In the genomic region with DNA sequence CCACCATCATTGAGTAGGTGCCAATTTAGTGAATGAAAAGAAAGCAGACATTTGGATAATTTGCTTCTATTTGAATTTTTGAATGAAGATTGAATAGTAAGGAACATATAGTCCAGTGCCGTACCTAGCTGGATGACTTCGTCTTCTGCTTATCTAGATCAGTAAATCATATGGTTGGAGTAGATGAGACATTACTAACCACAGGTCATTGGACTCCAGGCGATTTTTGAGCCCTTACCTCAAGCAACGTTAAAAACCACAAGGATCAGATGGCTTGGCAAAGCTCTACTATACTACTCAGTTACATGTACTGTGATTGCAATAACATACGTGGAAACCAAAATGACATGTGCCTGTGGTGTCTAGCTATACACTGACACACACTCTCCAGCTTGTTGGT, we compare ENCODE assay signal across 9 cellular contexts. TPM values are rescaled to one million over a fixed set of nuclear protein-coding genes. Genes with fewer than 3 reads are reported as not detected.
DNase-seq lines count a peak whose midpoint lies in the region; ATAC-seq and TF ChIP-seq lines count a peak whose summit lies in the region.
"Had no signal": no experiment of that assay in that cellular context is flagged by ENCODE, and none has a peak within 500 bp of the region (broad histone marks: within the 10 kb centered on the region; RNA-seq: fewer than 3 reads in every experiment).

No MANE protein-coding gene starts in this region.

- DNase-seq in Calu3, result no peak
- DNase-seq in adipocyte (ENCODE audit: low read depth), result peak; percentile 38
- DNase-seq in naive B cell, result no peak
- no peak for DNase-seq in RPMI8226
- DNase-seq in epidermal melanocyte (ENCODE audit: insufficient read length, low spot score), result no peak
- DNase-seq: hippocampal formation had no signal

- H3K9me3 ChIP-seq in adipocyte (ENCODE audit: control insufficient read depth, low read length), result no peaks in the 10 kb centered on the region

- TF ChIP-seq CTCF in Calu3 (IDR thresholded peaks at IDR 0.05; ENCODE audit: unreplicated experiment), result no peak

- no peak for ATAC-seq in naive B cell (ENCODE audit: low read depth in 2 of 2)
- no peak for ATAC-seq in GM18861 (IDR thresholded peaks at IDR 0.05; ENCODE audit: unreplicated experiment)
- ATAC-seq in HG03045 (IDR thresholded peaks at IDR 0.05; ENCODE audit: unreplicated experiment), result no peak

- H3K36me3 ChIP-seq in adipocyte (ENCODE audit: control insufficient read depth, insufficient read depth, low read length, severe bottlenecking), result no peaks in the 10 kb centered on the region

- H3K9me3 Mint-ChIP-seq in Calu3 (ENCODE audit: low read depth, unreplicated experiment) (no peaks in the 10 kb centered on the region), IgD-negative memory B cell (no peaks in the 10 kb centered on the region), naive B cell (no peaks in the 10 kb centered on the region)

- H3K27me3 ChIP-seq in adipocyte (replicated peaks; ENCODE audit: control insufficient read depth, insufficient read depth, low read length), result no peaks in the 10 kb centered on the region

- CTCF ChIA-PET in Calu3 (lab: Charles Lee), result no interaction called here

- H3K4me1 Mint-ChIP-seq in Calu3 (ENCODE audit: low read depth, unreplicated experiment) (no peaks in the 10 kb centered on the region), IgD-negative memory B cell (peaks cover 21 to 27% (median 22%) of the 10 kb centered on the region in 3 donors), naive B cell (peaks cover 26 to 36% (median 32%) of the 10 kb centered on the region in 3 donors)

- no peak overlapping the region for H3K4me3 ChIP-seq in adipocyte (ENCODE audit: low read length)

- intact Hi-C loops in Calu3 (cut with micrococcal nuclease; ENCODE audit: unreplicated experiment), result no loop called here

- no peak overlapping the region for H3K27ac Mint-ChIP-seq in Calu3 (ENCODE audit: unreplicated experiment)
- H3K27ac Mint-ChIP-seq in IgD-negative memory B cell, result peak overlapping the region in 2 of 3 donors; percentile 79 to 98
- H3K27ac Mint-ChIP-seq in naive B cell, result no peak overlapping the region

- H3K4me1 ChIP-seq in adipocyte (ENCODE audit: control insufficient read depth, insufficient read depth, low read length), result peaks cover 29% of the 10 kb centered on the region

- H3K4me3 Mint-ChIP-seq in Calu3 (ENCODE audit: low read depth, unreplicated experiment), result peak overlapping the region; percentile 80
- peak overlapping the region in 3 of 4 donors; percentile 62 to 98 (median 84) for H3K4me3 Mint-ChIP-seq in IgD-negative memory B cell
- peak overlapping the region in 5 of 8 donors; percentile 43 to 97 (median 94) for H3K4me3 Mint-ChIP-seq in naive B cell

- no TSS peak for BruUV-seq in Calu3 (replicated peaks; lab: Mats Ljungman, UMichigan)

- H3K9ac ChIP-seq in adipocyte (ENCODE audit: low read length), result no peak overlapping the region

- no peaks in the 10 kb centered on the region for H3K27me3 Mint-ChIP-seq in Calu3 (ENCODE audit: unreplicated experiment)
- no peaks in the 10 kb centered on the region for H3K27me3 Mint-ChIP-seq in IgD-negative memory B cell
- peaks cover 3 to 10% (median 9%) of the 10 kb centered on the region in 3 donors for H3K27me3 Mint-ChIP-seq in naive B cell

- peaks cover 24% of the 10 kb centered on the region for H3K36me3 Mint-ChIP-seq in Calu3 (ENCODE audit: insufficient read depth, unreplicated experiment)
- H3K36me3 Mint-ChIP-seq in IgD-negative memory B cell, result no peaks in the 10 kb centered on the region
- H3K36me3 Mint-ChIP-seq in naive B cell, result no peaks in the 10 kb centered on the region

RNA-seq across cellular contexts. Expression of gene SPATS2, which starts 1.7 kb away (rescaled TPM):
- total RNA-seq in Calu3 (2022), result 23.0 and 23.2 TPM in 2 replicates
- 19.3 TPM for polyA plus RNA-seq in IgD-negative memory B cell
- polyA plus RNA-seq in naive B cell (ENCODE audit: low read depth in 6 of 6), result 10 to 100 TPM in 1 of 6 donors, 1 to 10 TPM in 5; 1.9 to 11.4 (median 9.0) TPM

RNA-seq across cellular contexts. Expression of gene DNAJC22, which starts 18.9 kb away (rescaled TPM):
- total RNA-seq in Calu3 (2022), result 9.6 and 15.7 TPM in 2 replicates
- polyA plus RNA-seq in IgD-negative memory B cell (not detected), naive B cell (ENCODE audit: low read depth in 6 of 6) (not detected)

RNA-seq across cellular contexts. Expression of gene C1QL4, which starts 28.6 kb away (rescaled TPM):
- total RNA-seq in Calu3 (2022), result not detected in 2 replicates
- not detected for polyA plus RNA-seq in IgD-negative memory B cell
- polyA plus RNA-seq in naive B cell (ENCODE audit: low read depth in 6 of 6), result not detected

RNA-seq across cellular contexts. Expression of gene TROAP, which starts 42.5 kb away (rescaled TPM):
- total RNA-seq in Calu3 (2022), result 38.5 and 49.8 TPM in 2 replicates
- polyA plus RNA-seq in IgD-negative memory B cell (not detected), naive B cell (ENCODE audit: low read depth in 6 of 6) (1 to 10 TPM in 1 of 6 donors, under 1 TPM in 1, not detected in 4; 0.86 to 2.1 TPM)

Comparison
In these comparisons a context has a peak if more than half of its experiments do, and no peak if none do; other contexts are left out.
1. H3K27ac Mint-ChIP-seq: peak in IgD-negative memory B cell (2 of 3); none in Calu3 (single experiment) and naive B cell (0 of 6).
2. Peak in every context shown above with its lines, with median percentiles within 50 percentile points of each other: H3K4me3 Mint-ChIP-seq.